18 cellular contexts compared by ENCODE assay signal in the genomic region with DNA sequence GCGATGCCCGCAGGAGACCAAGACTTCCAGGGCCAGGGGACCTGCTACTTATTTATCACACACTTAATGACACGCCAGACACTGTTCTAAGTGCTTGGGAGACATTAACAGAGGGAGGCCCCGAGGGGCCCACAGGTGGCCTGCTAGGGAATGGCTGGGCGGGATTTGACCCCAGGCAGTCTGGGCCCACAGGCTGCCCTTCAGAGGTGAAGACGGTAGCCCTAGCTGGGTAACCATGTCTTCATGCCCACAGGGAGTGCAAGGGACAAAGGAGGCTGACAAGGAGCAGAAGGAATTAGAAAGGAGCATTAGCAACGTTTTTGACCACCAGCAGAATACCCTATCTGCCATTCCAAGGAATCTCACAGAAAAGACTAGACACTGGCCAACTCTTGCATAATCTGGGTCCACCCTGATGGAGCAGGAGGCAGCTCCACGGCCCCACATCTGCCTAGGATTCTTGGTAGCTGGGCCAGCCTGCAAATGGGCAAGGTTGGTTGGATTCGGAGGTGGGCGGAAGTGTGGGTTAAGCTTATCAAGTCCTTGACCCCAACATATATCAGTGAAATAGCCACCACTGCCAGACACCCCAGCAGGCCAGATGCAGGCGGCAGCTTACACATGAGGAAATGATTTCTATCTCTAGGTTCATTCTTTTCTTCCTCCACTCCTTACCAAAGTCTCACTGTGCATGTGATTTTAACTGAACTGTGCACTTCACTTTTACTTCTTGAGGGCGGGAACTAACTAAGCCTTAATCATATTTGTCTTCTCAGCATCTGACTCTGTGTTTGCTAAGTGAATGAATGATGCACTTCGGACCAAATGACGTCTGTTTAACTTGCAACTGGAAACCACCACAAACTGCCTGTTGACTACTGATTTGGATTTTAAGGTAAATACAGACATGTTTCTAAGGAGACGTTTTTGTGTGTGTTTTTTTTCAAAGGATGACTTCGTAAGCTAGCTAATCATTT. TPM values are rescaled to one million over a fixed set of nuclear protein-coding genes. Genes with fewer than 3 reads are reported as not detected.
A peak's percentile ranks its signal among the peaks of the same experiment; 100 is the strongest.
DNase-seq lines count a peak whose midpoint lies in the region; ATAC-seq and TF ChIP-seq lines count a peak whose summit lies in the region.
"Had no signal": no experiment of that assay in that cellular context is flagged by ENCODE, and none has a peak within 500 bp of the region (broad histone marks: within the 10 kb centered on the region; RNA-seq: fewer than 3 reads in every experiment).

No MANE protein-coding gene starts in this region.

- H3K9me3 Mint-ChIP-seq in neural crest cell: no peaks in the 10 kb centered on the region
- no peaks in the 10 kb centered on the region for H3K9me3 Mint-ChIP-seq in activated naive CD4-positive, alpha-beta T cell treated with anti-CD3 and anti-CD28 coated beads, Interleukin-2, amount 50 U/mL, for 72 hours
- H3K9me3 Mint-ChIP-seq: memory B cell had no signal

- no peak for ATAC-seq in Panc1
- ATAC-seq in foreskin keratinocyte: no peak
- ATAC-seq in HG03196 (IDR thresholded peaks at IDR 0.05; ENCODE audit: unreplicated experiment): no peak
- no peak for ATAC-seq in activated naive CD4-positive, alpha-beta T cell treated with anti-CD3 and anti-CD28 coated beads, Interleukin-2, amount 50 U/mL, for 72 hours
- ATAC-seq: Right ventricle myocardium inferior had no signal

- in situ Hi-C loops in Panc1 (cut with HindIII; ENCODE audit: low pct_unique_long_range_greater_than_20kb, low sequenced_read_pairs): no loop called here

- intact Hi-C loops in Panc1 (cut with micrococcal nuclease; ENCODE audit: unreplicated experiment): loop anchor here (10.0 kb wide), 1 partner anchor 288 kb away; no protein-coding TSS in a partner anchor

- H3K4me3 Mint-ChIP-seq in neural crest cell: peak overlapping the region; percentile 45
- H3K4me3 Mint-ChIP-seq: memory B cell had no signal

- H3K4me3 ChIP-seq in HEK293 (ENCODE audit: low read depth, low read length): no peak overlapping the region
- no peak overlapping the region for H3K4me3 ChIP-seq in Panc1 (ENCODE audit: low read depth in 2 of 2, low read length in 2 of 2)
- H3K4me3 ChIP-seq: MG63 had no signal

- H3K9me3 ChIP-seq in HEK293 (ENCODE audit: control insufficient read depth, insufficient read depth, low read depth, low read length): no peaks in the 10 kb centered on the region
- no peaks in the 10 kb centered on the region for H3K9me3 ChIP-seq in Panc1 (ENCODE audit: control insufficient read depth, insufficient read depth, low read depth, low read length)
- H3K9me3 ChIP-seq: MG63 had no signal

- BruUV-seq in Panc1 (replicated peaks; lab: Mats Ljungman, UMichigan): no TSS peak

- POLR2A ChIA-PET in HEK293 (lab: Yijun Ruan, JAX) (no interaction called here), Panc1 (lab: Charles Lee) (interaction anchor here (0.7 to 1.0 kb wide), 2 partner anchors 15 to 539 kb away, joined by 3 to 8 read pairs; no protein-coding TSS in a partner anchor)

- CTCF ChIA-PET in HEK293 (lab: Yijun Ruan, JAX): interaction anchor here (0.7 kb wide), 1 partner anchor 133 kb away, joined by 3 read pairs; no protein-coding TSS in a partner anchor
- CTCF ChIA-PET in Panc1 (lab: Charles Lee): no interaction called here

- H3K4me1 ChIP-seq in HEK293 (ENCODE audit: control insufficient read depth, insufficient read depth, low read length): peaks cover 8% of the 10 kb centered on the region
- H3K4me1 ChIP-seq in Panc1 (ENCODE audit: control insufficient read depth, insufficient read depth, low read length): peaks cover 60% of the 10 kb centered on the region
- H3K4me1 ChIP-seq in foreskin keratinocyte: peaks cover 43% of the 10 kb centered on the region

- DNase-seq in Panc1 (ENCODE audit: low read depth, low spot score) (no peak), foreskin keratinocyte (no peak), neural crest cell (ENCODE audit: low read depth, low spot score) (no peak), superior temporal gyrus (ENCODE audit: extremely low spot score) (no peak)
- no peak for DNase-seq in activated naive CD4-positive, alpha-beta T cell treated with anti-CD3 and anti-CD28 coated beads, Interleukin-2, amount 50 U/mL, for 72 hours (ENCODE audit: low spot score in 2 of 2)
- DNase-seq: activated CD4-positive, CD25-positive, alpha-beta regulatory T cell; amygdala; H7; MG63; NCI-H1930; occipital lobe; stimulated activated CD4-positive, alpha-beta T cell treated with anti-CD3 and anti-CD28 coated beads, Interleukin-4, amount 100 ng/mL, for 24 hours; stimulated activated CD8-positive, alpha-beta memory T cell treated with anti-CD3 and anti-CD28 coated beads, Interleukin-4, amount 100 ng/mL, for 48 hours; T-helper 1 cell had no signal

- H3K27ac ChIP-seq in HEK293 (ENCODE audit: extremely low read depth, low read depth, low read length) (no peak overlapping the region), Panc1 (ENCODE audit: low read length) (peak overlapping the region; percentile 99), foreskin keratinocyte (peak overlapping the region; percentile 100)

- TF ChIP-seq CTCF in HEK293 (tag by site-specific recombination; IDR thresholded peaks at IDR 0.05) (no peak), Panc1 (IDR thresholded peaks at IDR 0.05) (no peak), foreskin keratinocyte (conservative IDR thresholded peaks at IDR 0.05) (no peak), neural crest cell (conservative IDR thresholded peaks at IDR 0.05) (no peak)

- no peaks in the 10 kb centered on the region for H3K36me3 Mint-ChIP-seq in neural crest cell (ENCODE audit: low read depth)
- H3K36me3 Mint-ChIP-seq in activated naive CD4-positive, alpha-beta T cell treated with anti-CD3 and anti-CD28 coated beads, Interleukin-2, amount 50 U/mL, for 72 hours: peaks cover 0 to 9% of the 10 kb centered on the region in 2 donors
- H3K36me3 Mint-ChIP-seq: memory B cell had no signal

- H3K27me3 Mint-ChIP-seq in neural crest cell (ENCODE audit: low read depth): peaks cover 8% of the 10 kb centered on the region

- H3K36me3 ChIP-seq in HEK293 (ENCODE audit: control insufficient read depth in 2 of 2, insufficient read depth in 1 of 2, low read length in 2 of 2): no peaks in the 10 kb centered on the region
- H3K36me3 ChIP-seq in Panc1 (ENCODE audit: control insufficient read depth, insufficient read depth, low read length): peaks cover 2% of the 10 kb centered on the region

- no peak overlapping the region for H3K27ac Mint-ChIP-seq in neural crest cell (ENCODE audit: unreplicated experiment)
- no peak overlapping the region for H3K27ac Mint-ChIP-seq in activated naive CD4-positive, alpha-beta T cell treated with anti-CD3 and anti-CD28 coated beads, Interleukin-2, amount 50 U/mL, for 72 hours
- H3K27ac Mint-ChIP-seq: memory B cell had no signal

- H3K4me1 Mint-ChIP-seq in neural crest cell: peaks cover 20% of the 10 kb centered on the region

- H3K27me3 ChIP-seq in Panc1 (ENCODE audit: control insufficient read depth, insufficient read depth, low read length) (no peaks in the 10 kb centered on the region), foreskin keratinocyte (no peaks in the 10 kb centered on the region)
- H3K27me3 ChIP-seq: MG63 had no signal

TF ChIP-seq in HEK293, 187 proteins besides CTCF, POLR2A, EP300 and RAD21 (continues in another document):
- TF ChIP-seq ZNF561 (tag by site-specific recombination; IDR thresholded peaks at IDR 0.05; ENCODE audit: borderline replicate concordance): no peak
- peak; percentile 82; the same call in 1 of the 2 replicates for TF ChIP-seq ZNF24 (tag by site-specific recombination; IDR thresholded peaks at IDR 0.05)
- TF ChIP-seq, protein P1, sequence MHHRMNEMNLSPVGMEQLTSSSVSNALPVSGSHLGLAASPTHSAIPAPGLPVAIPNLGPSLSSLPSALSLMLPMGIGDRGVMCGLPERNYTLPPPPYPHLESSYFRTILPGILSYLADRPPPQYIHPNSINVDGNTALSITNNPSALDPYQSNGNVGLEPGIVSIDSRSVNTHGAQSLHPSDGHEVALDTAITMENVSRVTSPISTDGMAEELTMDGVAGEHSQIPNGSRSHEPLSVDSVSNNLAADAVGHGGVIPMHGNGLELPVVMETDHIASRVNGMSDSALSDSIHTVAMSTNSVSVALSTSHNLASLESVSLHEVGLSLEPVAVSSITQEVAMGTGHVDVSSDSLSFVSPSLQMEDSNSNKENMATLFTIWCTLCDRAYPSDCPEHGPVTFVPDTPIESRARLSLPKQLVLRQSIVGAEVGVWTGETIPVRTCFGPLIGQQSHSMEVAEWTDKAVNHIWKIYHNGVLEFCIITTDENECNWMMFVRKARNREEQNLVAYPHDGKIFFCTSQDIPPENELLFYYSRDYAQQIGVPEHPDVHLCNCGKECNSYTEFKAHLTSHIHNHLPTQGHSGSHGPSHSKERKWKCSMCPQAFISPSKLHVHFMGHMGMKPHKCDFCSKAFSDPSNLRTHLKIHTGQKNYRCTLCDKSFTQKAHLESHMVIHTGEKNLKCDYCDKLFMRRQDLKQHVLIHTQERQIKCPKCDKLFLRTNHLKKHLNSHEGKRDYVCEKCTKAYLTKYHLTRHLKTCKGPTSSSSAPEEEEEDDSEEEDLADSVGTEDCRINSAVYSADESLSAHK (tag by site-specific recombination; IDR thresholded peaks at IDR 0.05): no peak
- no peak for TF ChIP-seq ZNF274 (IDR thresholded peaks at IDR 0.05; ENCODE audit: low read length)
- TF ChIP-seq ZNF274 (tag by site-specific recombination; IDR thresholded peaks at IDR 0.05; ENCODE audit: borderline replicate concordance): no peak
- TF ChIP-seq SALL2 (tag by site-specific recombination; IDR thresholded peaks at IDR 0.05; ENCODE audit: borderline replicate concordance): no peak
- TF ChIP-seq ZNF677 (tag by site-specific recombination; IDR thresholded peaks at IDR 0.05): no peak
- no peak for TF ChIP-seq ZNF621 (tag by site-specific recombination; IDR thresholded peaks at IDR 0.05)
- TF ChIP-seq GLIS2 (tag by site-specific recombination; IDR thresholded peaks at IDR 0.05): no peak
- TF ChIP-seq ZSCAN16 (tag by site-specific recombination; IDR thresholded peaks at IDR 0.05): no peak
- TF ChIP-seq, protein P2, sequence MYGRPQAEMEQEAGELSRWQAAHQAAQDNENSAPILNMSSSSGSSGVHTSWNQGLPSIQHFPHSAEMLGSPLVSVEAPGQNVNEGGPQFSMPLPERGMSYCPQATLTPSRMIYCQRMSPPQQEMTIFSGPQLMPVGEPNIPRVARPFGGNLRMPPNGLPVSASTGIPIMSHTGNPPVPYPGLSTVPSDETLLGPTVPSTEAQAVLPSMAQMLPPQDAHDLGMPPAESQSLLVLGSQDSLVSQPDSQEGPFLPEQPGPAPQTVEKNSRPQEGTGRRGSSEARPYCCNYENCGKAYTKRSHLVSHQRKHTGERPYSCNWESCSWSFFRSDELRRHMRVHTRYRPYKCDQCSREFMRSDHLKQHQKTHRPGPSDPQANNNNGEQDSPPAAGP (tag by site-specific recombination; IDR thresholded peaks at IDR 0.05): 0 out of 2 replicates have a peak, but pooled peaks have one; percentile 46

RNA-seq across cellular contexts. Expression of a gene that starts 3.4 kb away (rescaled TPM):
- total RNA-seq in Panc1 (2021; ENCODE audit: unreplicated experiment) (132 TPM), foreskin keratinocyte (46.4 and 61.5 TPM in 2 replicates), neural crest cell (15.4 and 16.9 TPM in 2 replicates)
- 62.0 TPM for polyA plus RNA-seq in Panc1 (2012; ENCODE audit: insufficient read length)
- 21.4 and 32.5 TPM in 2 replicates for polyA plus RNA-seq in foreskin keratinocyte
- total RNA-seq in activated naive CD4-positive, alpha-beta T cell treated with anti-CD3 and anti-CD28 coated beads, Interleukin-2, amount 50 U/mL, for 72 hours: 10 to 100 TPM; 35.8 to 48.3 TPM
